Comparison of ENCODE assay signal across 21 cellular contexts in the genomic region with DNA sequence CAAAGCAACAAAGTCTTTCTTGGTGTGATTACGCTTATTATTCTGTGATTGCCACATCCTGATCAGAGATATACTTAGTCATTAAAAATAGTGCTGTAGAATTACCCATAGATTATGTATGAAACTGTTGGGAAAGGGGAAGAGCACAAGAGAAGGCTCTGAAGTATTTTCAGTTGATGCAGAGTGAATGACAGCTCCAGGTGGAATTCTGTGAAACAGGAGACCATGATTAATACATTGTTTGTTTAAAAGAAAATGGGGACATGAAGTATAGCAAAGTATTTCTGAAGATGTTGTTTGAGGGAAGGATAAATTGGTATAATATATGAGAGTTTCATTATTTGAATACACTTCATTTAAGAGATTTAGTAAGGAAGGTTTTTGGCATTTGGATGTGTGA.
"Had no signal": no experiment of that assay in that cellular context is flagged by ENCODE, and none has a peak within 500 bp of the region (broad histone marks: within the 10 kb centered on the region; RNA-seq: fewer than 3 reads in every experiment).

No MANE protein-coding gene starts in this region.

- DNase-seq: cortex of kidney; effector CD8-positive, alpha-beta T cell; effector memory CD8-positive, alpha-beta T cell; endodermal cell; erythroblast; esophagus squamous epithelium; foreskin fibroblast; foreskin melanocyte; gastrocnemius medialis; glutamatergic neuron; head of caudate nucleus; heart right ventricle; hippocampal formation; left cardiac atrium; left lung; left ventricle myocardium superior; lower lobe of right lung; mesenchymal stem cell; mucosa of descending colon; naive thymus-derived CD4-positive, alpha-beta T cell had no signal

- ATAC-seq: effector memory CD8-positive, alpha-beta T cell; esophagus mucosa; gastrocnemius medialis; heart right ventricle; left cardiac atrium; left lung; left ventricle myocardium superior; lower lobe of right lung; mucosa of descending colon; naive thymus-derived CD4-positive, alpha-beta T cell had no signal
